ENCODE assay signal across 1 cellular context in the genomic region with DNA sequence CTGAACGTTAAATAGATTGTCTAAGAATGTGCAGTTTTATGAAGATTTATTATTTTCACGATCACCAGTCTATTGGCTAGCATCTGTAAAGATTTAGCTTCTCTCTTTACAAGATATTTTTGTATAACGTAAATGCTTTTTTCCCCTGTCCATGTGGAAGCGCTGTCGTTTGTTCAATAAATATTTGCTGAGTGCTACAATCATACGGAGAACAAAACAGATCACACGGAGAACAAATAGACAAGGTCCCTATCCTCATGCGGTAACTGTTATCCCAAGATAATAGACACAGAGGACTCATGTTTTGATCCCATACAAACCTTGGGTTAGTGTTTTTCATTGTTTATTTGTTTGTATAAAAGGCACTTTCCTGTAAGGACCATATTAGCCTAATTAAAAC.
TF ChIP-seq lines count a peak whose summit lies in the region.

No MANE protein-coding gene starts in this region.

TF ChIP-seq in HepG2, 621 proteins besides CTCF, POLR2A, EP300 and RAD21 (continued from another document and continues in another):
- TF ChIP-seq, protein P1, sequence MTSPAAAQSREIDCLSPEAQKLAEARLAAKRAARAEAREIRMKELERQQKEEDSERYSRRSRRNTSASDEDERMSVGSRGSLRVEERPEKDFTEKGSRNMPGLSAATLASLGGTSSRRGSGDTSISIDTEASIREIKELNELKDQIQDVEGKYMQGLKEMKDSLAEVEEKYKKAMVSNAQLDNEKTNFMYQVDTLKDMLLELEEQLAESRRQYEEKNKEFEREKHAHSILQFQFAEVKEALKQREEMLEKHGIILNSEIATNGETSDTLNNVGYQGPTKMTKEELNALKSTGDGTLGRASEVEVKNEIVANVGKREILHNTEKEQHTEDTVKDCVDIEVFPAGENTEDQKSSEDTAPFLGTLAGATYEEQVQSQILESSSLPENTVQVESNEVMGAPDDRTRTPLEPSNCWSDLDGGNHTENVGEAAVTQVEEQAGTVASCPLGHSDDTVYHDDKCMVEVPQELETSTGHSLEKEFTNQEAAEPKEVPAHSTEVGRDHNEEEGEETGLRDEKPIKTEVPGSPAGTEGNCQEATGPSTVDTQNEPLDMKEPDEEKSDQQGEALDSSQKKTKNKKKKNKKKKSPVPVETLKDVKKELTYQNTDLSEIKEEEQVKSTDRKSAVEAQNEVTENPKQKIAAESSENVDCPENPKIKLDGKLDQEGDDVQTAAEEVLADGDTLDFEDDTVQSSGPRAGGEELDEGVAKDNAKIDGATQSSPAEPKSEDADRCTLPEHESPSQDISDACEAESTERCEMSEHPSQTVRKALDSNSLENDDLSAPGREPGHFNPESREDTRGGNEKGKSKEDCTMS (CRISPR knock-in tag; conservative IDR thresholded peaks at IDR 0.05), result no peak
- TF ChIP-seq HNF4G (IDR thresholded peaks at IDR 0.05; ENCODE audit: borderline replicate concordance, low read depth, low read length) (no peak), HNF4G (CRISPR knock-in tag; IDR thresholded peaks at IDR 0.05; ENCODE audit: borderline replicate concordance, low read depth) (no peak), ZNF616 (CRISPR knock-in tag; IDR thresholded peaks at IDR 0.05; ENCODE audit: low read depth) (no peak), KMT2A (CRISPR knock-in tag; IDR thresholded peaks at IDR 0.05) (no peak), NFATC3 (CRISPR knock-in tag; IDR thresholded peaks at IDR 0.05) (no peak), GLI4 (CRISPR knock-in tag; IDR thresholded peaks at IDR 0.05; ENCODE audit: borderline replicate concordance) (no peak), ZNF674 (CRISPR knock-in tag; IDR thresholded peaks at IDR 0.05; ENCODE audit: low read depth) (no peak), ZBTB8A (CRISPR knock-in tag; IDR thresholded peaks at IDR 0.05; ENCODE audit: borderline replicate concordance, low read depth) (no peak), MAFK (conservative IDR thresholded peaks at IDR 0.05 in 1 of 2, IDR thresholded peaks at IDR 0.05 in 1 of 2; ENCODE audit: low read length in 2 of 2) (peak; percentile 44 to 46; a peak in 3 of 4 replicates), HMG20B (CRISPR knock-in tag; conservative IDR thresholded peaks at IDR 0.05) (no peak), KLF9 (CRISPR knock-in tag; IDR thresholded peaks at IDR 0.05; ENCODE audit: low read depth) (no peak), CCDC6 (CRISPR knock-in tag; IDR thresholded peaks at IDR 0.05) (no peak), GABPA (IDR thresholded peaks at IDR 0.05; ENCODE audit: low read depth, low read length) (no peak), GABPA (CRISPR knock-in tag; IDR thresholded peaks at IDR 0.05; ENCODE audit: low read depth) (no peak), STAT5B (CRISPR knock-in tag; IDR thresholded peaks at IDR 0.05) (no peak), ATAD3A (CRISPR knock-in tag; IDR thresholded peaks at IDR 0.05) (no peak), KDM5A (IDR thresholded peaks at IDR 0.05; ENCODE audit: borderline replicate concordance, low read length) (no peak), DPF2 (CRISPR knock-in tag; IDR thresholded peaks at IDR 0.05; ENCODE audit: borderline replicate concordance, low read depth) (no peak), ARID2 (CRISPR knock-in tag; IDR thresholded peaks at IDR 0.05; ENCODE audit: borderline replicate concordance) (no peak), FOXA3 (CRISPR knock-in tag; IDR thresholded peaks at IDR 0.05) (peak; percentile 48; the same call in 1 of the 2 replicates), CEBPB (IDR thresholded peaks at IDR 0.05; ENCODE audit: borderline replicate concordance, low read depth, low read length) (0 out of 2 replicates have a peak, but pooled peaks have one; percentile 8), ZNF354B (CRISPR knock-in tag; IDR thresholded peaks at IDR 0.05) (no peak), NBN (conservative IDR thresholded peaks at IDR 0.05) (no peak), HHEX (CRISPR knock-in tag; IDR thresholded peaks at IDR 0.05) (peak; percentile 67; the same call in 1 of the 2 replicates), KMT2B (CRISPR knock-in tag; IDR thresholded peaks at IDR 0.05) (no peak), NFYB (CRISPR knock-in tag; IDR thresholded peaks at IDR 0.05) (no peak), MXD4 (CRISPR knock-in tag; IDR thresholded peaks at IDR 0.05) (no peak), ZNF747 (CRISPR knock-in tag; IDR thresholded peaks at IDR 0.05; ENCODE audit: borderline replicate concordance) (no peak), ONECUT2 (CRISPR knock-in tag; IDR thresholded peaks at IDR 0.05) (no peak), SP140L (CRISPR knock-in tag; IDR thresholded peaks at IDR 0.05; ENCODE audit: borderline replicate concordance) (no peak), ZNF12 (CRISPR knock-in tag; IDR thresholded peaks at IDR 0.05) (no peak), DMAP1 (CRISPR knock-in tag; IDR thresholded peaks at IDR 0.05) (no peak), NR2F1 (CRISPR knock-in tag; IDR thresholded peaks at IDR 0.05) (no peak), MIER2 (CRISPR knock-in tag; IDR thresholded peaks at IDR 0.05) (no peak), HOXA7 (CRISPR knock-in tag; IDR thresholded peaks at IDR 0.05) (no peak), ZNF589 (CRISPR knock-in tag; conservative IDR thresholded peaks at IDR 0.05) (no peak), FOSL2 (CRISPR knock-in tag; IDR thresholded peaks at IDR 0.05) (no peak), ZNF577 (CRISPR knock-in tag; IDR thresholded peaks at IDR 0.05; ENCODE audit: borderline replicate concordance, low read depth) (no peak)
- TF ChIP-seq, protein P2, sequence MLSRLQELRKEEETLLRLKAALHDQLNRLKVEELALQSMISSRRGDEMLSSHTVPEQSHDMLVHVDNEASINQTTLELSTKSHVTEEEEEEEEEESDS (CRISPR knock-in tag; IDR thresholded peaks at IDR 0.05; ENCODE audit: borderline replicate concordance), result no peak
- TF ChIP-seq, protein P3, sequence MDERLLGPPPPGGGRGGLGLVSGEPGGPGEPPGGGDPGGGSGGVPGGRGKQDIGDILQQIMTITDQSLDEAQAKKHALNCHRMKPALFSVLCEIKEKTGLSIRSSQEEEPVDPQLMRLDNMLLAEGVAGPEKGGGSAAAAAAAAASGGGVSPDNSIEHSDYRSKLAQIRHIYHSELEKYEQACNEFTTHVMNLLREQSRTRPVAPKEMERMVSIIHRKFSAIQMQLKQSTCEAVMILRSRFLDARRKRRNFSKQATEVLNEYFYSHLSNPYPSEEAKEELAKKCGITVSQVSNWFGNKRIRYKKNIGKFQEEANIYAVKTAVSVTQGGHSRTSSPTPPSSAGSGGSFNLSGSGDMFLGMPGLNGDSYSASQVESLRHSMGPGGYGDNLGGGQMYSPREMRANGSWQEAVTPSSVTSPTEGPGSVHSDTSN (CRISPR knock-in tag; IDR thresholded peaks at IDR 0.05), result no peak
- TF ChIP-seq, protein P4, sequence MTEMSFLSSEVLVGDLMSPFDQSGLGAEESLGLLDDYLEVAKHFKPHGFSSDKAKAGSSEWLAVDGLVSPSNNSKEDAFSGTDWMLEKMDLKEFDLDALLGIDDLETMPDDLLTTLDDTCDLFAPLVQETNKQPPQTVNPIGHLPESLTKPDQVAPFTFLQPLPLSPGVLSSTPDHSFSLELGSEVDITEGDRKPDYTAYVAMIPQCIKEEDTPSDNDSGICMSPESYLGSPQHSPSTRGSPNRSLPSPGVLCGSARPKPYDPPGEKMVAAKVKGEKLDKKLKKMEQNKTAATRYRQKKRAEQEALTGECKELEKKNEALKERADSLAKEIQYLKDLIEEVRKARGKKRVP (CRISPR knock-in tag; IDR thresholded peaks at IDR 0.05), result no peak
- TF ChIP-seq, protein P5, sequence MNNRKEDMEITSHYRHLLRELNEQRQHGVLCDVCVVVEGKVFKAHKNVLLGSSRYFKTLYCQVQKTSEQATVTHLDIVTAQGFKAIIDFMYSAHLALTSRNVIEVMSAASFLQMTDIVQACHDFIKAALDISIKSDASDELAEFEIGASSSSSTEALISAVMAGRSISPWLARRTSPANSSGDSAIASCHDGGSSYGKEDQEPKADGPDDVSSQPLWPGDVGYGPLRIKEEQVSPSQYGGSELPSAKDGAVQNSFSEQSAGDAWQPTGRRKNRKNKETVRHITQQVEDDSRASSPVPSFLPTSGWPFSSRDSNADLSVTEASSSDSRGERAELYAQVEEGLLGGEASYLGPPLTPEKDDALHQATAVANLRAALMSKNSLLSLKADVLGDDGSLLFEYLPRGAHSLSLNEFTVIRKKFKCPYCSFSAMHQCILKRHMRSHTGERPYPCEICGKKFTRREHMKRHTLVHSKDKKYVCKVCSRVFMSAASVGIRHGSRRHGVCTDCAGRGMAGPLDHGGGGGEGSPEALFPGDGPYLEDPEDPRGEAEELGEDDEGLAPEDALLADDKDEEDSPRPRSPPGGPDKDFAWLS (CRISPR knock-in tag; IDR thresholded peaks at IDR 0.05; ENCODE audit: borderline replicate concordance), result no peak
- TF ChIP-seq, protein P6, sequence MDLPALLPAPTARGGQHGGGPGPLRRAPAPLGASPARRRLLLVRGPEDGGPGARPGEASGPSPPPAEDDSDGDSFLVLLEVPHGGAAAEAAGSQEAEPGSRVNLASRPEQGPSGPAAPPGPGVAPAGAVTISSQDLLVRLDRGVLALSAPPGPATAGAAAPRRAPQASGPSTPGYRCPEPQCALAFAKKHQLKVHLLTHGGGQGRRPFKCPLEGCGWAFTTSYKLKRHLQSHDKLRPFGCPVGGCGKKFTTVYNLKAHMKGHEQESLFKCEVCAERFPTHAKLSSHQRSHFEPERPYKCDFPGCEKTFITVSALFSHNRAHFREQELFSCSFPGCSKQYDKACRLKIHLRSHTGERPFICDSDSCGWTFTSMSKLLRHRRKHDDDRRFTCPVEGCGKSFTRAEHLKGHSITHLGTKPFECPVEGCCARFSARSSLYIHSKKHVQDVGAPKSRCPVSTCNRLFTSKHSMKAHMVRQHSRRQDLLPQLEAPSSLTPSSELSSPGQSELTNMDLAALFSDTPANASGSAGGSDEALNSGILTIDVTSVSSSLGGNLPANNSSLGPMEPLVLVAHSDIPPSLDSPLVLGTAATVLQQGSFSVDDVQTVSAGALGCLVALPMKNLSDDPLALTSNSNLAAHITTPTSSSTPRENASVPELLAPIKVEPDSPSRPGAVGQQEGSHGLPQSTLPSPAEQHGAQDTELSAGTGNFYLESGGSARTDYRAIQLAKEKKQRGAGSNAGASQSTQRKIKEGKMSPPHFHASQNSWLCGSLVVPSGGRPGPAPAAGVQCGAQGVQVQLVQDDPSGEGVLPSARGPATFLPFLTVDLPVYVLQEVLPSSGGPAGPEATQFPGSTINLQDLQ (CRISPR knock-in tag; IDR thresholded peaks at IDR 0.05), result no peak
- TF ChIP-seq, protein P7, sequence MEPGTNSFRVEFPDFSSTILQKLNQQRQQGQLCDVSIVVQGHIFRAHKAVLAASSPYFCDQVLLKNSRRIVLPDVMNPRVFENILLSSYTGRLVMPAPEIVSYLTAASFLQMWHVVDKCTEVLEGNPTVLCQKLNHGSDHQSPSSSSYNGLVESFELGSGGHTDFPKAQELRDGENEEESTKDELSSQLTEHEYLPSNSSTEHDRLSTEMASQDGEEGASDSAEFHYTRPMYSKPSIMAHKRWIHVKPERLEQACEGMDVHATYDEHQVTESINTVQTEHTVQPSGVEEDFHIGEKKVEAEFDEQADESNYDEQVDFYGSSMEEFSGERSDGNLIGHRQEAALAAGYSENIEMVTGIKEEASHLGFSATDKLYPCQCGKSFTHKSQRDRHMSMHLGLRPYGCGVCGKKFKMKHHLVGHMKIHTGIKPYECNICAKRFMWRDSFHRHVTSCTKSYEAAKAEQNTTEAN (CRISPR knock-in tag; conservative IDR thresholded peaks at IDR 0.05), result no peak
- TF ChIP-seq, protein P8, sequence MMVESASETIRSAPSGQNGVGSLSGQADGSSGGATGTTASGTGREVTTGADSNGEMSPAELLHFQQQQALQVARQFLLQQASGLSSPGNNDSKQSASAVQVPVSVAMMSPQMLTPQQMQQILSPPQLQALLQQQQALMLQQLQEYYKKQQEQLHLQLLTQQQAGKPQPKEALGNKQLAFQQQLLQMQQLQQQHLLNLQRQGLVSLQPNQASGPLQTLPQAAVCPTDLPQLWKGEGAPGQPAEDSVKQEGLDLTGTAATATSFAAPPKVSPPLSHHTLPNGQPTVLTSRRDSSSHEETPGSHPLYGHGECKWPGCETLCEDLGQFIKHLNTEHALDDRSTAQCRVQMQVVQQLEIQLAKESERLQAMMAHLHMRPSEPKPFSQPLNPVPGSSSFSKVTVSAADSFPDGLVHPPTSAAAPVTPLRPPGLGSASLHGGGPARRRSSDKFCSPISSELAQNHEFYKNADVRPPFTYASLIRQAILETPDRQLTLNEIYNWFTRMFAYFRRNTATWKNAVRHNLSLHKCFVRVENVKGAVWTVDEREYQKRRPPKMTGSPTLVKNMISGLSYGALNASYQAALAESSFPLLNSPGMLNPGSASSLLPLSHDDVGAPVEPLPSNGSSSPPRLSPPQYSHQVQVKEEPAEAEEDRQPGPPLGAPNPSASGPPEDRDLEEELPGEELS (CRISPR knock-in tag; IDR thresholded peaks at IDR 0.05), result 0 out of 2 replicates have a peak, but pooled peaks have one; percentile 34
- TF ChIP-seq, protein P9, sequence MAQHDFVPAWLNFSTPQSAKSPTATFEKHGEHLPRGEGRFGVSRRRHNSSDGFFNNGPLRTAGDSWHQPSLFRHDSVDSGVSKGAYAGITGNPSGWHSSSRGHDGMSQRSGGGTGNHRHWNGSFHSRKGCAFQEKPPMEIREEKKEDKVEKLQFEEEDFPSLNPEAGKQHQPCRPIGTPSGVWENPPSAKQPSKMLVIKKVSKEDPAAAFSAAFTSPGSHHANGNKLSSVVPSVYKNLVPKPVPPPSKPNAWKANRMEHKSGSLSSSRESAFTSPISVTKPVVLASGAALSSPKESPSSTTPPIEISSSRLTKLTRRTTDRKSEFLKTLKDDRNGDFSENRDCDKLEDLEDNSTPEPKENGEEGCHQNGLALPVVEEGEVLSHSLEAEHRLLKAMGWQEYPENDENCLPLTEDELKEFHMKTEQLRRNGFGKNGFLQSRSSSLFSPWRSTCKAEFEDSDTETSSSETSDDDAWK (CRISPR knock-in tag; IDR thresholded peaks at IDR 0.05), result no peak
- TF ChIP-seq, protein P10, sequence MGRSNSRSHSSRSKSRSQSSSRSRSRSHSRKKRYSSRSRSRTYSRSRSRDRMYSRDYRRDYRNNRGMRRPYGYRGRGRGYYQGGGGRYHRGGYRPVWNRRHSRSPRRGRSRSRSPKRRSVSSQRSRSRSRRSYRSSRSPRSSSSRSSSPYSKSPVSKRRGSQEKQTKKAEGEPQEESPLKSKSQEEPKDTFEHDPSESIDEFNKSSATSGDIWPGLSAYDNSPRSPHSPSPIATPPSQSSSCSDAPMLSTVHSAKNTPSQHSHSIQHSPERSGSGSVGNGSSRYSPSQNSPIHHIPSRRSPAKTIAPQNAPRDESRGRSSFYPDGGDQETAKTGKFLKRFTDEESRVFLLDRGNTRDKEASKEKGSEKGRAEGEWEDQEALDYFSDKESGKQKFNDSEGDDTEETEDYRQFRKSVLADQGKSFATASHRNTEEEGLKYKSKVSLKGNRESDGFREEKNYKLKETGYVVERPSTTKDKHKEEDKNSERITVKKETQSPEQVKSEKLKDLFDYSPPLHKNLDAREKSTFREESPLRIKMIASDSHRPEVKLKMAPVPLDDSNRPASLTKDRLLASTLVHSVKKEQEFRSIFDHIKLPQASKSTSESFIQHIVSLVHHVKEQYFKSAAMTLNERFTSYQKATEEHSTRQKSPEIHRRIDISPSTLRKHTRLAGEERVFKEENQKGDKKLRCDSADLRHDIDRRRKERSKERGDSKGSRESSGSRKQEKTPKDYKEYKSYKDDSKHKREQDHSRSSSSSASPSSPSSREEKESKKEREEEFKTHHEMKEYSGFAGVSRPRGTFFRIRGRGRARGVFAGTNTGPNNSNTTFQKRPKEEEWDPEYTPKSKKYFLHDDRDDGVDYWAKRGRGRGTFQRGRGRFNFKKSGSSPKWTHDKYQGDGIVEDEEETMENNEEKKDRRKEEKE (IDR thresholded peaks at IDR 0.05), result no peak
- TF ChIP-seq, protein P11, sequence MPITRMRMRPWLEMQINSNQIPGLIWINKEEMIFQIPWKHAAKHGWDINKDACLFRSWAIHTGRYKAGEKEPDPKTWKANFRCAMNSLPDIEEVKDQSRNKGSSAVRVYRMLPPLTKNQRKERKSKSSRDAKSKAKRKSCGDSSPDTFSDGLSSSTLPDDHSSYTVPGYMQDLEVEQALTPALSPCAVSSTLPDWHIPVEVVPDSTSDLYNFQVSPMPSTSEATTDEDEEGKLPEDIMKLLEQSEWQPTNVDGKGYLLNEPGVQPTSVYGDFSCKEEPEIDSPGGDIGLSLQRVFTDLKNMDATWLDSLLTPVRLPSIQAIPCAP (CRISPR knock-in tag; IDR thresholded peaks at IDR 0.05; ENCODE audit: low read depth), result no peak
